8 cellular contexts compared by ENCODE assay signal in the genomic region with DNA sequence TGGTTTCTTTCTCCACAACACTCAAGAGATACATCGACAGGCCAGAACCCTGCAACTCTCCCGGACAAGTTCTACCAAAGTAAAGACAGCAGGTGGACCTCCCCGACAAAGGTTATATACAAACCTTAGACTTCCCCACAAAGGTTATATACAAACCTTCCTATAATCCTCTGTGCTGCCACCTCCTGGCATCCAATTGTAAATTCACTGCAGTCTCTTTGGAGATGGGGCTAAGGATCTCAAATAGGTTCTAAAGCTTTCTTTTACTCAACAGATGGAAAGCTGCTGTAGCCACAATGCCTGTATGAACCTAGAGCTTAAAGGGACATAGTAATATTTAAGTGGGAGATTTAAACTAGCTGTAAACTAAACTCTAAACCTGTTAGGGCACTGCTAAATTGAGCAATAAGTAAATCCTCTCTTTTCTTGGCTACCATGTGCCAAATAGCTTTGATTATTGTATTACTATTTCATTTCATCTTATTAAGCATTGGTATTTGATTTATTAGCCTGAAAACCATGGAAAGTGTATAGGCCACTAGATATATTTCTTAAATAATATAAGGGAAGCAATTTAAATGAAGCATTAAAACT. TPM values are rescaled to one million over a fixed set of nuclear protein-coding genes. Genes with fewer than 3 reads are reported as not detected.
DNase-seq lines count a peak whose midpoint lies in the region; ATAC-seq and TF ChIP-seq lines count a peak whose summit lies in the region.

No MANE protein-coding gene starts in this region.

- TF ChIP-seq EP300 in sigmoid colon (IDR thresholded peaks at IDR 0.05) = no peak

- no peak overlapping the region for H3K27ac ChIP-seq in sigmoid colon

- H3K4me1 Mint-ChIP-seq in activated T-cell treated with anti-CD3 and anti-CD28 coated beads, Interleukin-2, amount 50 U/mL, for 72 hours (ENCODE audit: low read depth) = no peaks in the 10 kb centered on the region
- H3K4me1 Mint-ChIP-seq in glutamatergic neuron (ENCODE audit: low read depth, unreplicated experiment) = peaks cover 6% of the 10 kb centered on the region

- no peaks in the 10 kb centered on the region for H3K4me1 ChIP-seq in sigmoid colon

- peak; percentile 67 for TF ChIP-seq CTCF in glutamatergic neuron (IDR thresholded peaks at IDR 0.05; ENCODE audit: partially characterized antibody, unreplicated experiment)
- peak in 2 of 4 experiments; percentile 16 to 40 for TF ChIP-seq CTCF in sigmoid colon (IDR thresholded peaks at IDR 0.05)

- H3K9me3 Mint-ChIP-seq in activated T-cell treated with anti-CD3 and anti-CD28 coated beads, Interleukin-2, amount 50 U/mL, for 72 hours = no peaks in the 10 kb centered on the region
- no peaks in the 10 kb centered on the region for H3K9me3 Mint-ChIP-seq in glutamatergic neuron (ENCODE audit: unreplicated experiment)

- no peaks in the 10 kb centered on the region for H3K36me3 ChIP-seq in sigmoid colon

- ATAC-seq in GM19043 (IDR thresholded peaks at IDR 0.05; ENCODE audit: low read depth, unreplicated experiment) = peak; percentile 89
- peak; percentile 78 for ATAC-seq in HG03139 (IDR thresholded peaks at IDR 0.05; ENCODE audit: unreplicated experiment)
- peak; percentile 71 to 72 for ATAC-seq in activated T-cell treated with anti-CD3 and anti-CD28 coated beads, Interleukin-2, amount 50 U/mL, for 72 hours (replicated peaks in 1 of 2)

- no peaks in the 10 kb centered on the region for H3K36me3 Mint-ChIP-seq in activated T-cell treated with anti-CD3 and anti-CD28 coated beads, Interleukin-2, amount 50 U/mL, for 72 hours (ENCODE audit: insufficient read depth in 2 of 2)
- no peaks in the 10 kb centered on the region for H3K36me3 Mint-ChIP-seq in glutamatergic neuron (ENCODE audit: unreplicated experiment)

- H3K27ac Mint-ChIP-seq in activated T-cell treated with anti-CD3 and anti-CD28 coated beads, Interleukin-2, amount 50 U/mL, for 72 hours = no peak overlapping the region
- H3K27ac Mint-ChIP-seq in glutamatergic neuron (ENCODE audit: unreplicated experiment) = no peak overlapping the region

- H3K4me3 Mint-ChIP-seq in activated T-cell treated with anti-CD3 and anti-CD28 coated beads, Interleukin-2, amount 50 U/mL, for 72 hours = no peak overlapping the region
- no peak overlapping the region for H3K4me3 Mint-ChIP-seq in glutamatergic neuron (ENCODE audit: unreplicated experiment)

- H3K27me3 ChIP-seq in sigmoid colon = no peaks in the 10 kb centered on the region

- no peak overlapping the region for H3K4me3 ChIP-seq in sigmoid colon

- H3K27me3 Mint-ChIP-seq in activated T-cell treated with anti-CD3 and anti-CD28 coated beads, Interleukin-2, amount 50 U/mL, for 72 hours (ENCODE audit: low read depth) = no peaks in the 10 kb centered on the region
- no peaks in the 10 kb centered on the region for H3K27me3 Mint-ChIP-seq in glutamatergic neuron (ENCODE audit: unreplicated experiment)

- intact Hi-C loops in sigmoid colon (cut with DNase I) = no loop called here

- TF ChIP-seq POLR2A in sigmoid colon (IDR thresholded peaks at IDR 0.05) = no peak

- no peaks in the 10 kb centered on the region for H3K9me3 ChIP-seq in sigmoid colon

- peak; percentile 23 for DNase-seq in DMS114 treated with DMSO at 0.1 percent for 48 hours (lab: John Stamatoyannopoulos, UW; ENCODE audit: unreplicated experiment)
- DNase-seq in NCI-H82 (lab: John Stamatoyannopoulos, UW) = peak; percentile 94
- peak; percentile 39 to 57 for DNase-seq in activated T-cell treated with anti-CD3 and anti-CD28 coated beads, Interleukin-2, amount 50 U/mL, for 72 hours
- DNase-seq in glutamatergic neuron = peak; percentile 65
- peak in 2 of 3 donors; percentile 30 to 44 for DNase-seq in stimulated activated CD4-positive, alpha-beta T cell treated with anti-CD3 and anti-CD28 coated beads, Interleukin-12 subunit alpha, Interleukin-12 subunit beta, amount 100 ng/mL, for 48 hours (ENCODE audit: low read depth in 2 of 3, low spot score in 1 of 3)
- DNase-seq in sigmoid colon = no peak

- 8 to 22% methylated on average over 3 of the region's 3 CpGs for WGBS in sigmoid colon, 2 donors

RNA-seq across cellular contexts. Expression of a gene that starts 9.8 kb away (rescaled TPM):
- total RNA-seq in activated T-cell treated with anti-CD3 and anti-CD28 coated beads, Interleukin-2, amount 50 U/mL, for 72 hours = 10 to 100 TPM in 1 of 2 donors, 1 to 10 TPM in 1; 9.0 to 10.8 TPM
- total RNA-seq in glutamatergic neuron (ENCODE audit: unreplicated experiment) (48.4 TPM), sigmoid colon (1 to 10 TPM in 3 of 4 donors, under 1 TPM in 1; 0.99 to 1.5 (median 1.3) TPM)
- polyA plus RNA-seq in sigmoid colon = 1 to 10 TPM; 3.0 to 8.8 (median 5.6) TPM

RNA-seq across cellular contexts. Expression of a gene that starts 58.5 kb away (rescaled TPM):
- 10 to 100 TPM; 28.4 to 29.7 TPM for total RNA-seq in activated T-cell treated with anti-CD3 and anti-CD28 coated beads, Interleukin-2, amount 50 U/mL, for 72 hours
- 33.0 TPM for total RNA-seq in glutamatergic neuron (ENCODE audit: unreplicated experiment)
- 10 to 100 TPM in 2 of 4 donors, 1 to 10 TPM in 2; 5.0 to 13.9 (median 10.3) TPM for total RNA-seq in sigmoid colon
- polyA plus RNA-seq in sigmoid colon = 10 to 100 TPM; 15.6 to 25.9 (median 16.8) TPM

RNA-seq across cellular contexts. Expression of a gene that starts 58.6 kb away (rescaled TPM):
- 1 to 10 TPM; 1.6 TPM for total RNA-seq in activated T-cell treated with anti-CD3 and anti-CD28 coated beads, Interleukin-2, amount 50 U/mL, for 72 hours
- 166 TPM for total RNA-seq in glutamatergic neuron (ENCODE audit: unreplicated experiment)
- total RNA-seq in sigmoid colon = 1 to 10 TPM in 2 of 4 donors, under 1 TPM in 1, not detected in 1; 0.82 to 1.4 (median 1.1) TPM
- under 1 TPM in 1 of 3 donors, not detected in 2; 0.80 TPM for polyA plus RNA-seq in sigmoid colon

Comparison
In these comparisons a context has a peak if more than half of its experiments do, and no peak if none do; other contexts are left out.
1. RNA of a gene that starts 9.8 kb away (total RNA-seq): 48.4 TPM in glutamatergic neuron (single experiment) and 9.0 to 10.8 TPM in activated T-cell treated with anti-CD3 and anti-CD28 coated beads, Interleukin-2, amount 50 U/mL, for 72 hours; 0.99 to 1.5 TPM in sigmoid colon; every median in the first group is over 4 times any median in the second.
2. RNA of a gene that starts 58.6 kb away (total RNA-seq): 166 TPM in glutamatergic neuron (single experiment); 1.6 TPM in activated T-cell treated with anti-CD3 and anti-CD28 coated beads, Interleukin-2, amount 50 U/mL, for 72 hours and 0.82 to 1.4 TPM in sigmoid colon; every median in the first group is over 10 times any median in the second.
3. Peak in every context shown above with its lines, with median percentiles within 50 percentile points of each other: ATAC-seq.